ENCODE assay signal across 20 cellular contexts in the genomic region with DNA sequence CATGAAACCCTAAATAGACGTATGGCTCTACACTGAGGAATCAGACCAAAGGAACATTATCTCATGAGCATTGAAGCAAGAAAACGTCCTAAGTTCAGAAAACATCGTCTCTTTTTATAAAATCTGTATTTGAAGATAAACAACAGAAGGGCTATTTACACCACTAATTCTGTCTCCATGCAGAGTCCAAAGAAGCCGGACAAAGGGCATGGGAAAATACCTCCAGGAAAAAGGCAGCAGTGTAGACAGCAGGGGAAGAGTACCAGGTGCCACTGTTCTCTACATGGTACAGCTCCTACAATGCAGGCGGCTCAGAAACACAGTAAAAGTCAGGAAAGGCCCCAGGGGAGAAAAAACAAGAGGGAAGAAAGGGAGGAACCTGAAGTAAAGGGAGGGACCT. TPM values are rescaled to one million over a fixed set of nuclear protein-coding genes. Genes with fewer than 3 reads are reported as not detected.
A peak's percentile ranks its signal among the peaks of the same experiment; 100 is the strongest.
DNase-seq lines count a peak whose midpoint lies in the region; ATAC-seq and TF ChIP-seq lines count a peak whose summit lies in the region.
"Had no signal": no experiment of that assay in that cellular context is flagged by ENCODE, and none has a peak within 500 bp of the region (broad histone marks: within the 10 kb centered on the region; RNA-seq: fewer than 3 reads in every experiment).

No MANE protein-coding gene starts in this region.

- intact Hi-C loops in left colon (cut with DNase I, micrococcal nuclease), result no loop called here

- TF ChIP-seq CTCF in GM23338 (conservative IDR thresholded peaks at IDR 0.05; ENCODE audit: low read depth in 2 of 2) (no peak), neural crest cell (conservative IDR thresholded peaks at IDR 0.05) (no peak), omental fat pad (IDR thresholded peaks at IDR 0.05) (no peak)

- peaks cover 14% of the 10 kb centered on the region for H3K4me1 Mint-ChIP-seq in GM23338
- peaks cover 26% of the 10 kb centered on the region for H3K4me1 Mint-ChIP-seq in neural crest cell
- no peaks in the 10 kb centered on the region for H3K4me1 Mint-ChIP-seq in activated naive CD4-positive, alpha-beta T cell treated with anti-CD3 and anti-CD28 coated beads, Interleukin-2, amount 10 ng/mL, durations not matched to agents 7 days and 5 days

- CTCF ChIA-PET in activated naive CD4-positive, alpha-beta T cell treated with anti-CD3 and anti-CD28 coated beads, Interleukin-2, amount 10 ng/mL, durations not matched to agents 7 days and 5 days (lab: Charles Lee), result no interaction called here

- peaks cover 79% of the 10 kb centered on the region for H3K79me2 ChIP-seq in GM23338 (replicated peaks; ENCODE audit: insufficient read depth)

- no peaks in the 10 kb centered on the region for H3K27me3 ChIP-seq in GM23338 (ENCODE audit: insufficient read depth)
- H3K27me3 ChIP-seq: BLaER1, Peyer's patch had no signal

- no peak overlapping the region for H3K4me3 ChIP-seq in GM23338
- H3K4me3 ChIP-seq: BLaER1, Peyer's patch had no signal

- H2AFZ ChIP-seq in GM23338, result no peak overlapping the region

- H3K4me3 Mint-ChIP-seq in GM23338, result no peak overlapping the region
- H3K4me3 Mint-ChIP-seq in neural crest cell, result no peak overlapping the region
- H3K4me3 Mint-ChIP-seq in activated naive CD4-positive, alpha-beta T cell treated with anti-CD3 and anti-CD28 coated beads, Interleukin-2, amount 10 ng/mL, durations not matched to agents 7 days and 5 days, result no peak overlapping the region
- H3K4me3 Mint-ChIP-seq: CD4-positive, alpha-beta memory T cell had no signal

- peaks cover 4% of the 10 kb centered on the region for H3K4me1 ChIP-seq in GM23338 (ENCODE audit: insufficient read depth)

- peaks cover 5% of the 10 kb centered on the region for H3K27me3 Mint-ChIP-seq in GM23338 (ENCODE audit: insufficient read depth, low read depth, poor library complexity)
- no peaks in the 10 kb centered on the region for H3K27me3 Mint-ChIP-seq in neural crest cell (ENCODE audit: low read depth)
- peaks cover 27% of the 10 kb centered on the region for H3K27me3 Mint-ChIP-seq in activated naive CD4-positive, alpha-beta T cell treated with anti-CD3 and anti-CD28 coated beads, Interleukin-2, amount 10 ng/mL, durations not matched to agents 7 days and 5 days

- no peaks in the 10 kb centered on the region for H3K36me3 ChIP-seq in GM23338 (ENCODE audit: insufficient read depth)
- H3K36me3 ChIP-seq: Peyer's patch had no signal

- H3K27ac Mint-ChIP-seq in GM23338 (no peak overlapping the region), neural crest cell (ENCODE audit: unreplicated experiment) (peak overlapping the region; percentile 73)
- no peak overlapping the region for H3K27ac Mint-ChIP-seq in activated naive CD4-positive, alpha-beta T cell treated with anti-CD3 and anti-CD28 coated beads, Interleukin-2, amount 10 ng/mL, durations not matched to agents 7 days and 5 days
- H3K27ac Mint-ChIP-seq: CD4-positive, alpha-beta memory T cell had no signal

- H4K20me1 ChIP-seq in GM23338 (replicated peaks; ENCODE audit: insufficient read depth), result peaks cover 9% of the 10 kb centered on the region

- no peaks in the 10 kb centered on the region for H3K9me2 ChIP-seq in GM23338 (ENCODE audit: insufficient read depth)

- no peak overlapping the region for H3K4me2 ChIP-seq in GM23338
- H3K4me2 ChIP-seq: BLaER1 had no signal

- no peaks in the 10 kb centered on the region for H3K36me3 Mint-ChIP-seq in GM23338 (ENCODE audit: low read depth)
- H3K36me3 Mint-ChIP-seq in neural crest cell (ENCODE audit: low read depth), result peaks cover 4% of the 10 kb centered on the region
- no peaks in the 10 kb centered on the region for H3K36me3 Mint-ChIP-seq in activated naive CD4-positive, alpha-beta T cell treated with anti-CD3 and anti-CD28 coated beads, Interleukin-2, amount 10 ng/mL, durations not matched to agents 7 days and 5 days
- H3K36me3 Mint-ChIP-seq: CD4-positive, alpha-beta memory T cell had no signal

- 0 out of 3 replicates have a peak, but pooled peaks have one; percentile 26 for ATAC-seq in GM23338
- ATAC-seq in left colon, result peak; percentile 32
- ATAC-seq in HG03571 (IDR thresholded peaks at IDR 0.05; ENCODE audit: unreplicated experiment), result no peak
- ATAC-seq in omental fat pad (ENCODE audit: low FRiP score), result no peak
- ATAC-seq: Right ventricle myocardium inferior had no signal

- DNase-seq in GM23338 (ENCODE audit: low spot score), result no peak
- DNase-seq in NCI-H69 (lab: John Stamatoyannopoulos, UW), result peak; percentile 20
- DNase-seq in left colon, result no peak
- no peak for DNase-seq in neural crest cell (ENCODE audit: low read depth, low spot score)
- DNase-seq in central memory CD4-positive, alpha-beta T cell, result no peak
- no peak for DNase-seq in omental fat pad (ENCODE audit: low spot score)
- no peak for DNase-seq in activated naive CD4-positive, alpha-beta T cell treated with anti-CD3 and anti-CD28 coated beads, Interleukin-2, amount 10 ng/mL, durations not matched to agents 7 days and 5 days
- DNase-seq: CD4-positive, alpha-beta memory T cell; DMS53; H7; IMR-90; Karpas-422; NCI-H1417 treated with DMSO at 0.1 percent for 48 hours; NCI-H2029 treated with DMSO at 0.1 percent for 48 hours; NCI-H345; Peyer's patch had no signal

- H3F3A ChIP-seq in GM23338 (replicated peaks; ENCODE audit: low read depth), result no peaks in the 10 kb centered on the region

- H3K27ac ChIP-seq in GM23338 (ENCODE audit: low read depth), result no peak overlapping the region
- H3K27ac ChIP-seq: BLaER1, Peyer's patch had no signal

- H3K9me3 Mint-ChIP-seq in GM23338 (no peaks in the 10 kb centered on the region), neural crest cell (no peaks in the 10 kb centered on the region)
- no peaks in the 10 kb centered on the region for H3K9me3 Mint-ChIP-seq in activated naive CD4-positive, alpha-beta T cell treated with anti-CD3 and anti-CD28 coated beads, Interleukin-2, amount 10 ng/mL, durations not matched to agents 7 days and 5 days

TF ChIP-seq in GM23338, 12 proteins besides CTCF, POLR2A, EP300 and RAD21:
- TF ChIP-seq STAT1 (IDR thresholded peaks at IDR 0.05; ENCODE audit: unreplicated experiment), result no peak
- no peak for TF ChIP-seq ZNF331 (CRISPR knock-in tag; IDR thresholded peaks at IDR 0.05; ENCODE audit: low read depth)
- TF ChIP-seq REST (IDR thresholded peaks at IDR 0.05; ENCODE audit: unreplicated experiment), result no peak
- no peak for TF ChIP-seq EZH2phosphoT487 (IDR thresholded peaks at IDR 0.05; ENCODE audit: unreplicated experiment)

RNA-seq across cellular contexts. Expression of gene FAM171A1, which starts 17.6 kb away (rescaled TPM):
- 26.1 and 32.2 TPM in 2 replicates for total RNA-seq in GM23338 (2014; rRNA removed; shearing (Covaris generic))
- polyA plus RNA-seq in GM23338 (2016; fragmentation: Nextera tagmentation; extraction: Ambion mirVana), result 11.3 and 11.8 TPM in 2 replicates
- total RNA-seq in left colon, result 10 to 100 TPM; 53.5 to 60.5 TPM
- total RNA-seq in neural crest cell, result 64.2 and 70.4 TPM in 2 replicates
- total RNA-seq in omental fat pad, result 10 to 100 TPM in 3 of 4 donors, 1 to 10 TPM in 1; 7.0 to 17.4 (median 15.2) TPM
- total RNA-seq: HT-29 had no signal

Comparison
In these comparisons a context has a peak if more than half of its experiments do, and no peak if none do; other contexts are left out.
1. ATAC-seq: peak in GM23338 (single experiment) and left colon (single experiment); none in HG03571 (single experiment) and omental fat pad (single experiment).